In genomic region chr1:31299365-31299764, GRCh38 we compare ENCODE assay signal across 17 cellular contexts. TPM values are rescaled to one million over a fixed set of nuclear protein-coding genes. Genes with fewer than 3 reads are reported as not detected.
DNase-seq lines count a peak whose midpoint lies in the region; TF ChIP-seq lines count a peak whose summit lies in the region.
"Had no signal": no experiment of that assay in that cellular context is flagged by ENCODE, and none has a peak within 500 bp of the region (broad histone marks: within the 10 kb centered on the region; RNA-seq: fewer than 3 reads in every experiment).

No MANE protein-coding gene starts in this region.

- intact Hi-C loops in MCF 10A (cut with micrococcal nuclease), result no loop called here
- intact Hi-C loops in breast epithelium (cut with DNase I; ENCODE audit: low total_unique reads), result no loop called here
- intact Hi-C loops in PC-9 (cut with micrococcal nuclease; ENCODE audit: unreplicated experiment), result loop anchor here (10.0 kb wide), 1 partner anchor 125 kb away; no protein-coding TSS in a partner anchor

- TF ChIP-seq POLR2A in breast epithelium (IDR thresholded peaks at IDR 0.05), result no peak

- H3K36me3 ChIP-seq in breast epithelium (no peaks in the 10 kb centered on the region), PC-9 (ENCODE audit: low read depth) (no peaks in the 10 kb centered on the region), skeletal muscle satellite cell (ENCODE audit: insufficient read depth, low read length) (no peaks in the 10 kb centered on the region)
- H3K36me3 ChIP-seq: brain microvascular endothelial cell, gastrocnemius medialis had no signal

- no peaks in the 10 kb centered on the region for H3K9me3 Mint-ChIP-seq in MCF 10A (ENCODE audit: unreplicated experiment)

- POLR2A ChIA-PET in MCF 10A (lab: Yijun Ruan, JAX) (no interaction called here), PC-9 (lab: Charles Lee; ENCODE audit: unreplicated experiment) (interaction anchor here (0.5 to 0.7 kb wide), 3 partner anchors 10 to 1464 kb away, joined by 4 to 16 read pairs (median 5); no protein-coding TSS in a partner anchor)

- H3K9me2 ChIP-seq in PC-9 (ENCODE audit: insufficient read depth), result no peaks in the 10 kb centered on the region

- TF ChIP-seq CTCF in MCF 10A (IDR thresholded peaks at IDR 0.05; ENCODE audit: unreplicated experiment), result no peak
- TF ChIP-seq CTCF in breast epithelium (IDR thresholded peaks at IDR 0.05), result no peak
- TF ChIP-seq CTCF in PC-9 (conservative IDR thresholded peaks at IDR 0.05), result no peak
- TF ChIP-seq CTCF in fibroblast of mammary gland (conservative IDR thresholded peaks at IDR 0.05; ENCODE audit: control insufficient read depth, insufficient read depth, low read depth, low read length), result no peak

- peaks cover 62% of the 10 kb centered on the region for H3K79me2 ChIP-seq in PC-9 (ENCODE audit: low read depth)

- H3K4me2 ChIP-seq in PC-9, result 0 out of 2 replicates have a peak overlapping the region, but pooled peaks have one; percentile 10
- peak overlapping the region; percentile 17 for H3K4me2 ChIP-seq in skeletal muscle satellite cell (ENCODE audit: low read length)

- H3K27me3 ChIP-seq in breast epithelium (no peaks in the 10 kb centered on the region), PC-9 (ENCODE audit: insufficient read depth, low read depth) (no peaks in the 10 kb centered on the region), skeletal muscle satellite cell (ENCODE audit: control insufficient read depth, insufficient read depth, low read length) (no peaks in the 10 kb centered on the region)
- H3K27me3 ChIP-seq: brain microvascular endothelial cell, gastrocnemius medialis, sigmoid colon had no signal

- H3K9me3 ChIP-seq in breast epithelium, result no peaks in the 10 kb centered on the region
- no peaks in the 10 kb centered on the region for H3K9me3 ChIP-seq in PC-9 (ENCODE audit: insufficient read depth, low read depth)
- no peaks in the 10 kb centered on the region for H3K9me3 ChIP-seq in skeletal muscle satellite cell (replicated peaks; ENCODE audit: low read length)
- H3K9me3 ChIP-seq: gastrocnemius medialis, sigmoid colon had no signal

- peak overlapping the region; percentile 9 for H3K27ac Mint-ChIP-seq in MCF 10A (ENCODE audit: low read depth, unreplicated experiment)

- H3K36me3 Mint-ChIP-seq in MCF 10A (ENCODE audit: insufficient read depth, unreplicated experiment), result peaks cover 14% of the 10 kb centered on the region

- BruUV-seq in MCF 10A (replicated peaks; lab: Mats Ljungman, UMichigan), result no TSS peak
- no TSS peak for BruUV-seq in PC-9 (replicated peaks; lab: Mats Ljungman, UMichigan)

- DNase-seq in MCF 10A (ENCODE audit: unreplicated experiment) (peak; percentile 13), breast epithelium (ENCODE audit: low spot score in 2 of 2) (no peak), PC-9 (no peak), fibroblast of mammary gland (ENCODE audit: low read depth) (peak; percentile 41), SIG-M5 (lab: John Stamatoyannopoulos, UW) (no peak), NCI-H146 (lab: John Stamatoyannopoulos, UW) (no peak)
- no peak for DNase-seq in activated CD8-positive, alpha-beta memory T cell treated with anti-CD3 and anti-CD28 coated beads, Interleukin-2, amount 50 U/mL, for 48 hours
- DNase-seq: activated CD4-positive, alpha-beta T cell treated with anti-CD3 and anti-CD28 coated beads, Interleukin-2, amount 50 U/mL, for 4 hours; activated gamma-delta T cell treated with Interleukin-2 at 50 U/mL for 16 hours; brain microvascular endothelial cell; effector CD4-positive, alpha-beta T cell; gastrocnemius medialis; NCI-H2107; SHP77; sigmoid colon; trophoblast cell had no signal

- H3F3A ChIP-seq in PC-9 (ENCODE audit: insufficient read depth, low read depth), result no peaks in the 10 kb centered on the region

- H3K4me3 Mint-ChIP-seq in MCF 10A (ENCODE audit: unreplicated experiment), result no peak overlapping the region

- peaks cover 28% of the 10 kb centered on the region for H3K4me1 Mint-ChIP-seq in MCF 10A (ENCODE audit: insufficient read depth, unreplicated experiment)

- CTCF ChIA-PET in MCF 10A (lab: Yijun Ruan, JAX), result interaction anchor here (3.7 kb wide), 1 partner anchor 116 kb away, joined by 20 read pairs; no protein-coding TSS in a partner anchor
- CTCF ChIA-PET in PC-9 (lab: Charles Lee), result no interaction called here

- no peaks in the 10 kb centered on the region for H3K27me3 Mint-ChIP-seq in MCF 10A (ENCODE audit: insufficient read depth, unreplicated experiment)

- H3K4me1 ChIP-seq in breast epithelium (peaks cover 0 to 14% of the 10 kb centered on the region in 2 donors), PC-9 (replicated peaks; ENCODE audit: insufficient read depth) (peaks cover 9% of the 10 kb centered on the region; the same call in 1 of the 2 replicates), skeletal muscle satellite cell (ENCODE audit: control insufficient read depth, insufficient read depth, low read length) (peaks cover 16% of the 10 kb centered on the region)

- H2AFZ ChIP-seq in PC-9, result no peak overlapping the region

- no peaks in the 10 kb centered on the region for H4K20me1 ChIP-seq in PC-9 (ENCODE audit: insufficient read depth)

- H3K4me3 ChIP-seq in breast epithelium (no peak overlapping the region), PC-9 (no peak overlapping the region), fibroblast of mammary gland (ENCODE audit: control insufficient read depth, low read depth, low read length) (no peak overlapping the region), skeletal muscle satellite cell (ENCODE audit: low read length) (no peak overlapping the region)
- H3K4me3 ChIP-seq: gastrocnemius medialis, sigmoid colon had no signal

- H3K27ac ChIP-seq in breast epithelium (no peak overlapping the region), PC-9 (no peak overlapping the region)
- H3K27ac ChIP-seq: brain microvascular endothelial cell, sigmoid colon had no signal

- H3K9ac ChIP-seq in skeletal muscle satellite cell (ENCODE audit: low read depth, low read length), result no peak overlapping the region

RNA-seq across cellular contexts. Expression of gene ZCCHC17, which starts 2.5 kb away (rescaled TPM):
- total RNA-seq in MCF 10A (2022) (29.3 and 40.0 TPM in 2 replicates), breast epithelium (10 to 100 TPM; 24.6 to 42.9 (median 29.6) TPM), PC-9 (2021) (25.8 and 26.8 TPM in 2 replicates)
- total RNA-seq in skeletal muscle satellite cell (2012; rRNA removed), result 30.4 and 42.8 TPM in 2 replicates

RNA-seq across cellular contexts. Expression of gene SNRNP40, which starts 2.8 kb away (rescaled TPM):
- total RNA-seq in MCF 10A (2022) (65.4 and 72.8 TPM in 2 replicates), breast epithelium (10 to 100 TPM; 40.2 to 73.4 (median 66.6) TPM), PC-9 (2021) (56.0 and 59.5 TPM in 2 replicates)
- total RNA-seq in skeletal muscle satellite cell (2012; rRNA removed), result 112 and 117 TPM in 2 replicates

RNA-seq across cellular contexts. Expression of gene NKAIN1, which starts 59.7 kb away (rescaled TPM):
- total RNA-seq in MCF 10A (2022) (0.12 TPM in 1 of 2 replicates, not detected in the other), breast epithelium (1 to 10 TPM in 1 of 3 donors, under 1 TPM in 1, not detected in 1; 0.16 to 2.0 TPM), PC-9 (2021) (0.96 TPM in 1 of 2 replicates, not detected in the other)
- 0.22 TPM in 1 of 2 replicates, not detected in the other for total RNA-seq in skeletal muscle satellite cell (2012; rRNA removed)

Comparison
In these comparisons a context has a peak if more than half of its experiments do, and no peak if none do; other contexts are left out.
1. DNase-seq: peak in MCF 10A (single experiment) and fibroblast of mammary gland (single experiment); none in breast epithelium (0 of 2), PC-9 (0 of 2), activated CD8-positive, alpha-beta memory T cell treated with anti-CD3 and anti-CD28 coated beads, Interleukin-2, amount 50 U/mL, for 48 hours (single experiment), SIG-M5 (single experiment) and NCI-H146 (single experiment).